ENCODE assay signal across 12 cellular contexts in the genomic region with DNA sequence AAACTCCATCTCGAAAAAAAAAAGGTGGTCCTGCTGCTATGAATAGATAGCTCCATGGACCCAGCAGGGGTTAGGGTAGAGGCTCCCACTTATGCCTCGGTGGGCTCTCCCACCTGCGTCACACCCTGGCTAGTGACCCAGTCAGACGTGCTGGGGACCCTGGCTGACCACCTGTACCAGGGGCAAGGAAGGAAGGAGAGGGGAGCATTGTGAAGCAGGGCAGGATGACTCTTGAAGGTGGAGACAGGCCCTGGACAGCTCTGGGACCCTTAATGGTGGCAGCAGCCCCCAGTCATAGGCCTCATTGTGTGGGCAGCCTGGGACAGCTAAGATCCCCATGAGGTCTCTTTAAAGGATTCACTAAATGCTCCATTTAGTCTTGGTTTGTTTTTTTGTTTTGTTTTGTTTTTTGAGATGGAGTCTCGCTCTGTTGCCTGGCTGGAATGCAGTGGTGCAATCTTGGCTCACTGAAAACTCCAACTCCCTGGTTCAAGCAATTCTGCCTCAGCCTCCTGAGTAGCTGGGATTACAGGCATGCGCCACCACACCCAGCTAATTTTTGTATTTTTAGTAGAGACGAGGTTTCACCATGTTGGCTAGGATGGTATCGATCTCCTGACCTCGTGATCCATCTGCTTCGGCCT. TPM values are rescaled to one million over a fixed set of nuclear protein-coding genes. Genes with fewer than 3 reads are reported as not detected.
DNase-seq lines count a peak whose midpoint lies in the region; ATAC-seq and TF ChIP-seq lines count a peak whose summit lies in the region.
"Had no signal": no experiment of that assay in that cellular context is flagged by ENCODE, and none has a peak within 500 bp of the region (broad histone marks: within the 10 kb centered on the region; RNA-seq: fewer than 3 reads in every experiment).

No MANE protein-coding gene starts in this region.

- in situ Hi-C loops in gastrocnemius medialis (cut with MboI; ENCODE audit: low sequenced_read_pairs in 4 of 4), result no loop called here

- TF ChIP-seq POLR2A in gastrocnemius medialis (IDR thresholded peaks at IDR 0.05), result no peak

- H3K4me3 ChIP-seq in gastrocnemius medialis, result no peak overlapping the region
- H3K4me3 ChIP-seq: hepatocyte, SJSA1 had no signal

- no peak overlapping the region for H3K4me3 Mint-ChIP-seq in activated T-cell treated with anti-CD3 and anti-CD28 coated beads, Interleukin-2, amount 50 U/mL, for 24 hours
- no peak overlapping the region for H3K4me3 Mint-ChIP-seq in activated T-cell treated with anti-CD3 and anti-CD28 coated beads, Interleukin-2, amount 50 U/mL, for 72 hours
- H3K4me3 Mint-ChIP-seq: IgD-negative memory B cell had no signal

- peaks cover 0 to 30% of the 10 kb centered on the region in 2 donors for H3K36me3 ChIP-seq in gastrocnemius medialis

- no peak for ATAC-seq in activated T-cell treated with anti-CD3 and anti-CD28 coated beads, Interleukin-2, amount 50 U/mL, for 72 hours (replicated peaks in 1 of 2)
- ATAC-seq in gastrocnemius medialis, result no peak

- intact Hi-C loops in gastrocnemius medialis (cut with DNase I; ENCODE audit: low total_unique reads), result no loop called here

- H3K27ac ChIP-seq in gastrocnemius medialis, result peak overlapping the region; percentile 84 to 100 (median 100)
- H3K27ac ChIP-seq: hepatocyte, SJSA1 had no signal

- H3K9me3 ChIP-seq in gastrocnemius medialis, result no peaks in the 10 kb centered on the region
- H3K9me3 ChIP-seq: SJSA1 had no signal

- peaks cover 55% of the 10 kb centered on the region for H3K4me1 Mint-ChIP-seq in activated T-cell treated with anti-CD3 and anti-CD28 coated beads, Interleukin-2, amount 50 U/mL, for 24 hours (ENCODE audit: low read depth)
- peaks cover 65% of the 10 kb centered on the region for H3K4me1 Mint-ChIP-seq in activated T-cell treated with anti-CD3 and anti-CD28 coated beads, Interleukin-2, amount 50 U/mL, for 72 hours (ENCODE audit: low read depth)

- peak; percentile 31 for DNase-seq in activated T-cell treated with anti-CD3 and anti-CD28 coated beads, Interleukin-2, amount 50 U/mL, for 24 hours
- DNase-seq in activated T-cell treated with anti-CD3 and anti-CD28 coated beads, Interleukin-2, amount 50 U/mL, for 72 hours, result no peak
- DNase-seq in dedifferentiated amniotic fluid mesenchymal stem cell (ENCODE audit: extremely low spot score) (peak; percentile 24), gastrocnemius medialis (no peak), OCI-M1 (lab: John Stamatoyannopoulos, UW) (no peak), GOT3 (lab: John Stamatoyannopoulos, UW) (no peak)
- DNase-seq: dermis blood vessel endothelial cell; NCI-H226; stimulated activated CD4-positive, alpha-beta T cell treated with anti-CD3 and anti-CD28 coated beads, Interleukin-4, amount 100 ng/mL, for 1 hour had no signal

- no peaks in the 10 kb centered on the region for H3K27me3 ChIP-seq in gastrocnemius medialis
- H3K27me3 ChIP-seq: hepatocyte, SJSA1 had no signal

- H3K27ac Mint-ChIP-seq in activated T-cell treated with anti-CD3 and anti-CD28 coated beads, Interleukin-2, amount 50 U/mL, for 24 hours, result peak overlapping the region; percentile 82
- H3K27ac Mint-ChIP-seq in activated T-cell treated with anti-CD3 and anti-CD28 coated beads, Interleukin-2, amount 50 U/mL, for 72 hours, result no peak overlapping the region

- peaks cover 36 to 57% of the 10 kb centered on the region in 2 donors for H3K4me1 ChIP-seq in gastrocnemius medialis
- H3K4me1 ChIP-seq: SJSA1 had no signal

- no peak for TF ChIP-seq CTCF in gastrocnemius medialis (IDR thresholded peaks at IDR 0.05 in 4 of 5, conservative IDR thresholded peaks at IDR 0.05 in 1 of 5)

- no peaks in the 10 kb centered on the region for H3K9me3 Mint-ChIP-seq in activated T-cell treated with anti-CD3 and anti-CD28 coated beads, Interleukin-2, amount 50 U/mL, for 24 hours
- no peaks in the 10 kb centered on the region for H3K9me3 Mint-ChIP-seq in activated T-cell treated with anti-CD3 and anti-CD28 coated beads, Interleukin-2, amount 50 U/mL, for 72 hours
- H3K9me3 Mint-ChIP-seq: IgD-negative memory B cell had no signal

- H3K27me3 Mint-ChIP-seq in activated T-cell treated with anti-CD3 and anti-CD28 coated beads, Interleukin-2, amount 50 U/mL, for 24 hours, result no peaks in the 10 kb centered on the region
- H3K27me3 Mint-ChIP-seq in activated T-cell treated with anti-CD3 and anti-CD28 coated beads, Interleukin-2, amount 50 U/mL, for 72 hours (ENCODE audit: low read depth), result no peaks in the 10 kb centered on the region
- H3K27me3 Mint-ChIP-seq: IgD-negative memory B cell had no signal

- H3K36me3 Mint-ChIP-seq in activated T-cell treated with anti-CD3 and anti-CD28 coated beads, Interleukin-2, amount 50 U/mL, for 24 hours (ENCODE audit: low read depth), result peaks cover 56% of the 10 kb centered on the region
- peaks cover 9 to 35% of the 10 kb centered on the region in 2 donors for H3K36me3 Mint-ChIP-seq in activated T-cell treated with anti-CD3 and anti-CD28 coated beads, Interleukin-2, amount 50 U/mL, for 72 hours (ENCODE audit: insufficient read depth in 2 of 2)

RNA-seq across cellular contexts. Expression of gene SNAPIN, which starts 10.4 kb away (rescaled TPM):
- 10 to 100 TPM; 31.1 to 31.8 TPM for total RNA-seq in activated T-cell treated with anti-CD3 and anti-CD28 coated beads, Interleukin-2, amount 50 U/mL, for 72 hours
- total RNA-seq in gastrocnemius medialis, result 100 to 1,000 TPM in 1 of 4 donors, 10 to 100 TPM in 3; 64.0 to 127 (median 90.0) TPM

RNA-seq across cellular contexts. Expression of gene CHTOP, which starts 14.3 kb away (rescaled TPM):
- 100 to 1,000 TPM in 1 of 2 donors, 10 to 100 TPM in 1; 95.8 to 107 TPM for total RNA-seq in activated T-cell treated with anti-CD3 and anti-CD28 coated beads, Interleukin-2, amount 50 U/mL, for 72 hours
- total RNA-seq in gastrocnemius medialis, result 10 to 100 TPM; 49.5 to 73.4 (median 59.1) TPM

RNA-seq across cellular contexts. Expression of gene S100A1, which starts 19.9 kb away (rescaled TPM):
- not detected for total RNA-seq in activated T-cell treated with anti-CD3 and anti-CD28 coated beads, Interleukin-2, amount 50 U/mL, for 72 hours
- 100 to 1,000 TPM; 390 to 932 (median 616) TPM for total RNA-seq in gastrocnemius medialis
- total RNA-seq: dermis blood vessel endothelial cell had no signal

RNA-seq across cellular contexts. Expression of gene S100A13, which starts 20.8 kb away (rescaled TPM):
- total RNA-seq in activated T-cell treated with anti-CD3 and anti-CD28 coated beads, Interleukin-2, amount 50 U/mL, for 72 hours, result 10 to 100 TPM; 13.5 to 16.4 TPM
- total RNA-seq in gastrocnemius medialis, result 100 to 1,000 TPM; 113 to 237 (median 159) TPM

RNA-seq across cellular contexts. Expression of gene ILF2, which starts 22.7 kb away (rescaled TPM):
- total RNA-seq in activated T-cell treated with anti-CD3 and anti-CD28 coated beads, Interleukin-2, amount 50 U/mL, for 72 hours, result 100 to 1,000 TPM; 245 to 312 TPM
- 100 to 1,000 TPM; 110 to 138 (median 117) TPM for total RNA-seq in gastrocnemius medialis

Comparison
In these comparisons a context has a peak if more than half of its experiments do, and no peak if none do; other contexts are left out.
1. DNase-seq: peak in activated T-cell treated with anti-CD3 and anti-CD28 coated beads, Interleukin-2, amount 50 U/mL, for 24 hours (single experiment) and dedifferentiated amniotic fluid mesenchymal stem cell (single experiment); none in activated T-cell treated with anti-CD3 and anti-CD28 coated beads, Interleukin-2, amount 50 U/mL, for 72 hours (0 of 2), gastrocnemius medialis (0 of 2), OCI-M1 (single experiment) and GOT3 (single experiment).
2. RNA of gene S100A1, which starts 19.9 kb away (total RNA-seq): 390 to 932 TPM in gastrocnemius medialis; not detected in activated T-cell treated with anti-CD3 and anti-CD28 coated beads, Interleukin-2, amount 50 U/mL, for 72 hours; every median in the first group is over 100 times any median in the second.